In the genomic region with DNA sequence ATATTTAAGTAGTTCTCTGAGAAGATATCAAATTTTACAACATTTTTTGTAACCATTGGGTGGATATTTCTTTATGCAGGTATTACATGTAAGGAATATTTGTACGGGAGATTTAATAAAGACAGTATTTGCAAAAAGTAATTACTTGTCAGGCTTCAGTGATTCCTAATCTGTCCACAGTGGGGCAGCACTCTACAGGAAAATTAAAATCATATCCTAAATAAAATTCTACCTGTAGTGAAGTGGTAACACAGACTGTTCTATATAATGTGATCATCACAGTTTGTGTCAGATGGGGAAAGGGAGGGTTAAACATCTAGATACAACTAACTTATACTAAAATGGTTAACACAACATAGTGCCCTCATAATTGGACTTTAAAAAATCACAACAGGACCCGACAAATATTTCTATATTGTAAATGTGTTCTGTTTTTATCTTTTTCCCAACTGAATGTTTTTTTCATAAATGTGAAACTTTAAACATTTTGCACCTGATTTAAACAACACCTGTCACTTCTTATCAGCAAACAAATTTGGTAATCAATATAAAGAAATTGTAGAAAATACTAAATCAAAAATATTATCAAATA, we compare ENCODE assay signal across 8 cellular contexts.
DNase-seq lines count a peak whose midpoint lies in the region; TF ChIP-seq lines count a peak whose summit lies in the region.

No MANE protein-coding gene starts in this region.

- no peaks in the 10 kb centered on the region for H3K79me2 ChIP-seq in Karpas-422 (ENCODE audit: low read length)

- H3K9me3 ChIP-seq in BE2C (no peaks in the 10 kb centered on the region), Karpas-422 (ENCODE audit: low read length) (no peaks in the 10 kb centered on the region), SJCRH30 (replicated peaks) (no peaks in the 10 kb centered on the region), colonic mucosa (no peaks in the 10 kb centered on the region), vagina (no peaks in the 10 kb centered on the region)

- peak; percentile 44 for DNase-seq in BE2C
- DNase-seq in GM13976 (ENCODE audit: low spot score), result peak; percentile 30
- peak; percentile 73 for DNase-seq in Karpas-422
- DNase-seq in SJCRH30, result peak; percentile 15 to 52
- peak; percentile 30 for DNase-seq in colonic mucosa
- DNase-seq in mesothelial cell of epicardium (ENCODE audit: low spot score in 2 of 2, unreplicated experiment in 2 of 2), result peak in 1 of 2 experiments; percentile 50
- no peak for DNase-seq in vagina (ENCODE audit: extremely low spot score in 2 of 2)
- no peak for DNase-seq in HuH-7 (ENCODE audit: low spot score)

- H3K27ac Mint-ChIP-seq in mesothelial cell of epicardium, result no peak overlapping the region

- H3K4me1 ChIP-seq in BE2C (no peaks in the 10 kb centered on the region), Karpas-422 (ENCODE audit: low read length) (no peaks in the 10 kb centered on the region), SJCRH30 (no peaks in the 10 kb centered on the region), colonic mucosa (no peaks in the 10 kb centered on the region), vagina (no peaks in the 10 kb centered on the region)

- H4K20me1 ChIP-seq in Karpas-422 (ENCODE audit: insufficient read depth, low read depth, low read length), result no peaks in the 10 kb centered on the region

- H3K27me3 ChIP-seq in BE2C, result peaks cover 5% of the 10 kb centered on the region; the same call in 1 of the 2 replicates
- no peaks in the 10 kb centered on the region for H3K27me3 ChIP-seq in Karpas-422 (ENCODE audit: low read length)
- no peaks in the 10 kb centered on the region for H3K27me3 ChIP-seq in SJCRH30
- no peaks in the 10 kb centered on the region for H3K27me3 ChIP-seq in colonic mucosa
- no peaks in the 10 kb centered on the region for H3K27me3 ChIP-seq in vagina

- peak; percentile 69 for TF ChIP-seq CTCF in BE2C (IDR thresholded peaks at IDR 0.05; ENCODE audit: low read depth, low read length)
- peak; percentile 48 for TF ChIP-seq CTCF in GM13976 (IDR thresholded peaks at IDR 0.05; ENCODE audit: borderline replicate concordance, control extremely low read depth, extremely low read depth, insufficient read depth, missing control alignments)
- peak; percentile 45 for TF ChIP-seq CTCF in colonic mucosa (IDR thresholded peaks at IDR 0.05)
- peak; percentile 88 for TF ChIP-seq CTCF in mesothelial cell of epicardium (IDR thresholded peaks at IDR 0.05; ENCODE audit: unreplicated experiment)
- peak; percentile 17 to 62 (median 41) for TF ChIP-seq CTCF in vagina (IDR thresholded peaks at IDR 0.05)

- no peaks in the 10 kb centered on the region for H3K36me3 Mint-ChIP-seq in mesothelial cell of epicardium

- H3K4me1 Mint-ChIP-seq in mesothelial cell of epicardium, result peaks cover 8% of the 10 kb centered on the region

- no peak overlapping the region for H3K27ac ChIP-seq in Karpas-422 (ENCODE audit: low read length)
- no peak overlapping the region for H3K27ac ChIP-seq in SJCRH30
- H3K27ac ChIP-seq in colonic mucosa, result no peak overlapping the region
- H3K27ac ChIP-seq in vagina, result no peak overlapping the region

- no peak overlapping the region for H2AFZ ChIP-seq in Karpas-422 (ENCODE audit: low read length)

- H3K36me3 ChIP-seq in BE2C, result no peaks in the 10 kb centered on the region
- no peaks in the 10 kb centered on the region for H3K36me3 ChIP-seq in Karpas-422 (ENCODE audit: insufficient read depth, low read length)
- H3K36me3 ChIP-seq in SJCRH30, result no peaks in the 10 kb centered on the region
- no peaks in the 10 kb centered on the region for H3K36me3 ChIP-seq in colonic mucosa
- no peaks in the 10 kb centered on the region for H3K36me3 ChIP-seq in vagina

- no peaks in the 10 kb centered on the region for H3K27me3 Mint-ChIP-seq in mesothelial cell of epicardium (ENCODE audit: low read depth)

- no peak overlapping the region for H3K4me2 ChIP-seq in Karpas-422 (ENCODE audit: low read depth, low read length, poor library complexity, severe bottlenecking)

- no peak for TF ChIP-seq POLR2A in vagina (IDR thresholded peaks at IDR 0.05)

- H3K9me2 ChIP-seq in Karpas-422 (replicated peaks; ENCODE audit: insufficient read depth, low read length), result no peaks in the 10 kb centered on the region

- intact Hi-C loops in colonic mucosa (cut with DNase I) (loop anchor here (5.0 kb wide), 1 partner anchor 436 kb away; no protein-coding TSS in a partner anchor), vagina (cut with DNase I) (no loop called here)

- no peak overlapping the region for H3K4me3 Mint-ChIP-seq in mesothelial cell of epicardium

- H3K4me3 ChIP-seq in BE2C (ENCODE audit: low read depth, low read length), result no peak overlapping the region
- no peak overlapping the region for H3K4me3 ChIP-seq in Karpas-422 (ENCODE audit: low read length)
- H3K4me3 ChIP-seq in SJCRH30, result no peak overlapping the region
- no peak overlapping the region for H3K4me3 ChIP-seq in colonic mucosa
- H3K4me3 ChIP-seq in vagina, result no peak overlapping the region

- H3K9ac ChIP-seq in Karpas-422 (ENCODE audit: low read length) (no peak overlapping the region), colonic mucosa (ENCODE audit: low read depth in 2 of 2, low read length in 2 of 2) (no peak overlapping the region)

- no peaks in the 10 kb centered on the region for H3K9me3 Mint-ChIP-seq in mesothelial cell of epicardium

- in situ Hi-C loops in GM13976 (cut with MboI; ENCODE audit: low sequenced_read_pairs, unreplicated experiment), result no loop called here

Comparison
In these comparisons a context has a peak if more than half of its experiments do, and no peak if none do; other contexts are left out.
1. DNase-seq: peak in BE2C (single experiment), GM13976 (single experiment), Karpas-422 (single experiment), SJCRH30 (2 of 2) and colonic mucosa (single experiment); none in vagina (0 of 2) and HuH-7 (single experiment).
2. Peak in every context shown above with its lines, with median percentiles within 50 percentile points of each other: CTCF ChIP-seq.